ENCODE assay signal across 35 cellular contexts in genomic region chr21:33075596-33076195, GRCh38. TPM values are rescaled to one million over a fixed set of nuclear protein-coding genes. Genes with fewer than 3 reads are reported as not detected.
DNase-seq lines count a peak whose midpoint lies in the region; ATAC-seq, FAIRE-seq and TF ChIP-seq lines count a peak whose summit lies in the region.
"Had no signal": no experiment of that assay in that cellular context is flagged by ENCODE, and none has a peak within 500 bp of the region (broad histone marks: within the 10 kb centered on the region; RNA-seq: fewer than 3 reads in every experiment).

No MANE protein-coding gene starts in this region.

- H3K14ac ChIP-seq in H1 (ENCODE audit: insufficient read length) = no peak overlapping the region

- no peaks in the 10 kb centered on the region for H3K36me3 ChIP-seq in HUES64 (ENCODE audit: insufficient read depth, low read length)
- no peaks in the 10 kb centered on the region; a peak in 1 of 8 replicates for H3K36me3 ChIP-seq in H1 (ENCODE audit: control insufficient read depth in 2 of 4, insufficient read depth in 4 of 4, low read length in 3 of 4)
- no peaks in the 10 kb centered on the region for H3K36me3 ChIP-seq in mesendoderm (ENCODE audit: control insufficient read depth, insufficient read depth, low read length)
- H3K36me3 ChIP-seq: breast epithelium, prostate gland, right lobe of liver, stomach, tibial artery had no signal

- H2BK5ac ChIP-seq in H1 (ENCODE audit: low read depth, low read length) (peak overlapping the region; percentile 30; the same call in 1 of the 2 replicates), mesendoderm (ENCODE audit: low read length) (no peak overlapping the region)

- no peak overlapping the region for H3K23ac ChIP-seq in H1 (ENCODE audit: insufficient read length)
- H3K23ac ChIP-seq in mesendoderm (ENCODE audit: low read length) = no peak overlapping the region

- H3K36me3 Mint-ChIP-seq in Calu3 (ENCODE audit: insufficient read depth, unreplicated experiment) = no peaks in the 10 kb centered on the region
- H3K36me3 Mint-ChIP-seq: activated naive CD4-positive, alpha-beta T cell treated with anti-CD3 and anti-CD28 coated beads, Interleukin-2, amount 50 U/mL, for 72 hours; CD4-positive, CD25-positive, alpha-beta regulatory T cell had no signal

- ATAC-seq in left lobe of liver = no peak
- no peak for ATAC-seq in HG02798 (IDR thresholded peaks at IDR 0.05; ENCODE audit: poor library complexity, unreplicated experiment)
- ATAC-seq: A549; activated naive CD4-positive, alpha-beta T cell treated with anti-CD3 and anti-CD28 coated beads, Interleukin-2, amount 50 U/mL, for 72 hours; activated T-helper 17 cell treated with anti-CD3 and anti-CD28 coated beads, Interleukin-2, amount 50 U/mL, for 72 hours; naive thymus-derived CD4-positive, alpha-beta T cell had no signal

- H2BK15ac ChIP-seq in H1 (ENCODE audit: low read length) (peak overlapping the region; percentile 61; the same call in 1 of the 2 replicates), mesendoderm (replicated peaks; ENCODE audit: low read depth) (no peak overlapping the region)

- no peak for TF ChIP-seq POLR2A in H1 (IDR thresholded peaks at IDR 0.05; ENCODE audit: control extremely low read depth in 1 of 2, low read depth in 2 of 2, low read length in 2 of 2)

- CTCF ChIA-PET in Calu3 (lab: Charles Lee) (no interaction called here), H1 (lab: Charles Lee; ENCODE audit: partially characterized antibody) (interaction anchor here (0.9 to 2.0 kb wide), 7 partner anchors 10 to 135 kb away, joined by 3 to 6 read pairs (median 3); partner anchors contain the start of gene OLIG2), RWPE1 (lab: Yijun Ruan, JAX) (interaction anchor here (1.0 kb wide), 1 partner anchor 12 kb away, joined by 4 read pairs; no protein-coding TSS in a partner anchor)

- H3K4ac ChIP-seq in H1 (replicated peaks; ENCODE audit: insufficient read length, low read depth, low read length) = no peak overlapping the region
- H3K4ac ChIP-seq in mesendoderm (ENCODE audit: low read depth, low read length) = no peak overlapping the region

- H3K18ac ChIP-seq in H1 (ENCODE audit: extremely low read depth, low read length) = peak overlapping the region; percentile 62; the same call in 1 of the 2 replicates
- no peak overlapping the region for H3K18ac ChIP-seq in mesendoderm (ENCODE audit: low read length)

- no peak for FAIRE-seq in H1 (lab: Jason Lieb, UNC)
- FAIRE-seq: A549, keratinocyte had no signal

- H2BK12ac ChIP-seq in H1 (ENCODE audit: low read depth, low read length) = peak overlapping the region; percentile 92; the same call in 1 of the 2 replicates

- H3K9ac ChIP-seq in HUES64 (ENCODE audit: low read depth, low read length) = no peak overlapping the region
- no peak overlapping the region for H3K9ac ChIP-seq in H1 (replicated peaks in 1 of 4; ENCODE audit: extremely low read depth in 1 of 4, low read depth in 3 of 4, low read length in 3 of 4)
- H3K9ac ChIP-seq in mesendoderm (ENCODE audit: low read length) = no peak overlapping the region

- H3K23me2 ChIP-seq in H1 (ENCODE audit: low read depth, low read length) = peaks cover 7% of the 10 kb centered on the region; the same call in 1 of the 2 replicates

- TF ChIP-seq RAD21 in H1 (IDR thresholded peaks at IDR 0.05 in 1 of 2, conservative IDR thresholded peaks at IDR 0.05 in 1 of 2; ENCODE audit: low read depth in 2 of 2, low read length in 2 of 2) = no peak

- H2BK120ac ChIP-seq in H1 (replicated peaks; ENCODE audit: low read depth, low read length) = no peak overlapping the region
- no peak overlapping the region for H2BK120ac ChIP-seq in mesendoderm (ENCODE audit: low read depth, low read length)

- H4K8ac ChIP-seq in H1 (ENCODE audit: extremely low read depth, insufficient read depth, low read length) = no peak overlapping the region
- no peak overlapping the region for H4K8ac ChIP-seq in mesendoderm (ENCODE audit: low read depth, low read length)

- intact Hi-C loops in Calu3 (cut with micrococcal nuclease; ENCODE audit: unreplicated experiment) = no loop called here

- no peak overlapping the region for H3K4me3 Mint-ChIP-seq in Calu3 (ENCODE audit: low read depth, unreplicated experiment)
- H3K4me3 Mint-ChIP-seq: activated B cell treated with CpG ODN at 0.5 μM for 24 hours; activated T-helper 17 cell treated with anti-CD3 and anti-CD28 coated beads, Interleukin-2, amount 50 U/mL, for 72 hours; CD4-positive, CD25-positive, alpha-beta regulatory T cell; naive thymus-derived CD4-positive, alpha-beta T cell had no signal

- peaks cover 26% of the 10 kb centered on the region for H3K27me3 Mint-ChIP-seq in Calu3 (ENCODE audit: unreplicated experiment)

- H3K4me2 ChIP-seq in H1 (ENCODE audit: insufficient read depth in 1 of 2, low read depth in 2 of 2, low read length in 2 of 2) = peak overlapping the region; percentile 59 to 65
- no peak overlapping the region for H3K4me2 ChIP-seq in mesendoderm (ENCODE audit: low read length)
- H3K4me2 ChIP-seq: A549 had no signal

- no peak for TF ChIP-seq CTCF in Calu3 (IDR thresholded peaks at IDR 0.05; ENCODE audit: unreplicated experiment)
- TF ChIP-seq CTCF in H1 (IDR thresholded peaks at IDR 0.05; ENCODE audit: control extremely low read depth in 1 of 3, insufficient read depth in 1 of 3, low read depth in 1 of 3, low read length in 3 of 3) = no peak
- TF ChIP-seq CTCF in RWPE1 (conservative IDR thresholded peaks at IDR 0.05; ENCODE audit: low read depth) = no peak

- H3K4me1 ChIP-seq in HUES64 (ENCODE audit: insufficient read depth, low read length) (peaks cover 46% of the 10 kb centered on the region), H1 (replicated peaks in 1 of 4; ENCODE audit: control insufficient read depth in 3 of 4, insufficient read depth in 4 of 4, low read length in 3 of 4) (peaks cover 7 to 39% (median 24%) of the 10 kb centered on the region in 4 experiments), mesendoderm (ENCODE audit: control insufficient read depth, low read depth, low read length) (peaks cover 6% of the 10 kb centered on the region)
- H3K4me1 ChIP-seq: prostate gland had no signal

- H3K9me3 Mint-ChIP-seq in Calu3 (ENCODE audit: low read depth, unreplicated experiment) = no peaks in the 10 kb centered on the region
- H3K9me3 Mint-ChIP-seq: activated B cell treated with CpG ODN at 0.5 μM for 24 hours; activated naive CD4-positive, alpha-beta T cell treated with anti-CD3 and anti-CD28 coated beads, Interleukin-2, amount 50 U/mL, for 72 hours; activated T-helper 17 cell treated with anti-CD3 and anti-CD28 coated beads, Interleukin-2, amount 50 U/mL, for 72 hours; CD4-positive, CD25-positive, alpha-beta regulatory T cell; naive thymus-derived CD4-positive, alpha-beta T cell had no signal

- peak overlapping the region; percentile 87; the same call in 1 of the 2 replicates for H2AK5ac ChIP-seq in H1 (ENCODE audit: low read depth, low read length)
- H2AK5ac ChIP-seq in mesendoderm (ENCODE audit: low read length) = no peak overlapping the region

- no peak overlapping the region for H2AFZ ChIP-seq in H1 (ENCODE audit: low read length)

- peaks cover 0 to 6% of the 10 kb centered on the region in 2 experiments for H4K20me1 ChIP-seq in H1 (replicated peaks in 1 of 2; ENCODE audit: control insufficient read depth in 1 of 2, insufficient read depth in 2 of 2, low read length in 2 of 2)

- H3K79me2 ChIP-seq in H1 (ENCODE audit: control insufficient read depth in 1 of 2, insufficient read depth in 2 of 2, low read length in 2 of 2) = no peaks in the 10 kb centered on the region
- H3K79me2 ChIP-seq in mesendoderm (ENCODE audit: control insufficient read depth, insufficient read depth, low read length) = no peaks in the 10 kb centered on the region

- peak; percentile 24 for DNase-seq in Calu3
- DNase-seq in H1 (ENCODE audit: low read depth in 1 of 2, low spot score in 2 of 2) = peak in 1 of 2 experiments; percentile 52
- peak; percentile 59 for DNase-seq in mesendoderm
- no peak for DNase-seq in RWPE1 (ENCODE audit: low spot score)
- DNase-seq in left lobe of liver (ENCODE audit: low spot score) = no peak
- DNase-seq in ecto neural progenitor cell (ENCODE audit: low spot score) = no peak
- DNase-seq: activated B cell treated with CpG ODN at 0.5 μM for 24 hours; AML-193; CD4-positive, CD25-positive, alpha-beta regulatory T cell; effector CD4-positive, alpha-beta T cell; KBM-7; midbrain; MM.1S; naive thymus-derived CD4-positive, alpha-beta T cell; NCI-H1105 treated with DMSO at 0.1 percent for 48 hours; NCI-H187 treated with DMSO at 0.1 percent for 48 hours; NCI-H2171; NCI-H510A; right lobe of liver; stimulated activated CD4-positive, alpha-beta T cell treated with anti-CD3 and anti-CD28 coated beads, Interleukin-2, amount 100 ng/mL, for 48 hours; stomach; tibial artery had no signal

- H3K27ac Mint-ChIP-seq in Calu3 (ENCODE audit: unreplicated experiment) = no peak overlapping the region
- H3K27ac Mint-ChIP-seq: activated B cell treated with CpG ODN at 0.5 μM for 24 hours; activated naive CD4-positive, alpha-beta T cell treated with anti-CD3 and anti-CD28 coated beads, Interleukin-2, amount 50 U/mL, for 72 hours; activated T-helper 17 cell treated with anti-CD3 and anti-CD28 coated beads, Interleukin-2, amount 50 U/mL, for 72 hours; CD4-positive, CD25-positive, alpha-beta regulatory T cell; naive thymus-derived CD4-positive, alpha-beta T cell had no signal

- TF ChIP-seq EP300 in H1 (IDR thresholded peaks at IDR 0.05; ENCODE audit: borderline replicate concordance in 1 of 2, low read depth in 2 of 2, low read length in 2 of 2) = no peak

- peak overlapping the region; percentile 5 for H4K91ac ChIP-seq in H1 (replicated peaks; ENCODE audit: insufficient read length, low read length)

- H3K79me1 ChIP-seq in H1 (ENCODE audit: low read depth, low read length) (no peaks in the 10 kb centered on the region), mesendoderm (ENCODE audit: low read length) (no peaks in the 10 kb centered on the region)

- BruUV-seq in Calu3 (replicated peaks; lab: Mats Ljungman, UMichigan) = no TSS peak

- H4K5ac ChIP-seq in H1 (ENCODE audit: insufficient read length, low read depth, low read length) (no peak overlapping the region), mesendoderm (ENCODE audit: low read length) (no peak overlapping the region)

- H3K4me1 Mint-ChIP-seq in Calu3 (ENCODE audit: low read depth, unreplicated experiment) = peaks cover 16% of the 10 kb centered on the region
- H3K4me1 Mint-ChIP-seq: activated T-helper 17 cell treated with anti-CD3 and anti-CD28 coated beads, Interleukin-2, amount 50 U/mL, for 72 hours had no signal

- H3K27me3 ChIP-seq in HUES64 (ENCODE audit: insufficient read depth, low read length) = peaks cover 74% of the 10 kb centered on the region
- H3K27me3 ChIP-seq in H1 (replicated peaks in 1 of 4; ENCODE audit: control insufficient read depth in 3 of 4, extremely low read depth in 1 of 4, insufficient read depth in 3 of 4, low read length in 3 of 4) = peaks cover 35 to 61% (median 56%) of the 10 kb centered on the region in 4 experiments
- peaks cover 42% of the 10 kb centered on the region for H3K27me3 ChIP-seq in mesendoderm (ENCODE audit: insufficient read depth, low read length, poor library complexity)

- H3K27ac ChIP-seq in HUES64 (ENCODE audit: low read depth, low read length) = no peak overlapping the region
- H3K27ac ChIP-seq in H1 (ENCODE audit: low read depth, low read length) = no peak overlapping the region
- no peak overlapping the region for H3K27ac ChIP-seq in mesendoderm (ENCODE audit: low read depth, low read length)
- no peak overlapping the region for H3K27ac ChIP-seq in RWPE1
- H3K27ac ChIP-seq: A549, breast epithelium, prostate gland, right lobe of liver, stomach, tibial artery had no signal

- 31% methylated on average over 11 of the region's 11 CpGs for WGBS in HUES64
- WGBS in H1 (ENCODE audit: extremely low coverage in 1 of 2, insufficient coverage in 1 of 2, insufficient read length in 1 of 2, insufficient replicate concordance in 2 of 2, low coverage in 1 of 2, low lambda C conversion rate in 2 of 2, missing lambda C conversion rate in 1 of 2), 2 experiments = 40% methylated on average over 11 of the region's 11 CpGs; no CpG with 5 or more reads in 1 of the 2 experiments
- WGBS in mesendoderm (ENCODE audit: extremely low coverage, insufficient coverage, low lambda C conversion rate) = no CpG with 5 or more reads among the region's 11 CpGs

- H3K4me3 ChIP-seq in HUES64 (ENCODE audit: low read length) (0 out of 2 replicates have a peak overlapping the region, but pooled peaks have one; percentile 12), H1 (ENCODE audit: extremely low read depth in 1 of 4, insufficient read depth in 2 of 4, low read depth in 3 of 4, low read length in 4 of 4) (peak overlapping the region in 1 of 4 experiments; percentile 36; a peak in 2 of 8 replicates), mesendoderm (ENCODE audit: low read length) (no peak overlapping the region)
- H3K4me3 ChIP-seq: A549, breast epithelium, prostate gland, right lobe of liver, stomach, tibial artery had no signal

- H2BK20ac ChIP-seq in H1 (ENCODE audit: low read length) = peak overlapping the region; percentile 49; the same call in 1 of the 2 replicates

- POLR2A ChIA-PET in H1 (lab: Charles Lee; ENCODE audit: partially characterized antibody) = no interaction called here
- POLR2A ChIA-PET in RWPE1 (lab: Yijun Ruan, JAX; ENCODE audit: low non-redundant PET) = no interaction called here

- H3K9me3 ChIP-seq in HUES64 (ENCODE audit: insufficient read depth, low read depth, low read length) (no peaks in the 10 kb centered on the region), H1 (ENCODE audit: insufficient read depth in 2 of 2, low read depth in 1 of 2, low read length in 1 of 2) (no peaks in the 10 kb centered on the region)
- H3K9me3 ChIP-seq: A549, breast epithelium, prostate gland, right lobe of liver, stomach, tibial artery had no signal

- H3K56ac ChIP-seq in H1 (replicated peaks; ENCODE audit: insufficient read length, low read depth, low read length) (no peak overlapping the region), mesendoderm (ENCODE audit: low read length) (peak overlapping the region; percentile 17)

RNA-seq across cellular contexts. Expression of gene OLIG1, which starts 5.8 kb away (rescaled TPM):
- not detected in 2 replicates for total RNA-seq in Calu3 (2022)
- 0.25 TPM for polyA plus RNA-seq in HUES64 (2013, experiment 1 of 2)
- polyA plus RNA-seq in HUES64 (2013, experiment 2 of 2) = 0.57 TPM
- total RNA-seq in H1 (2021; fragmentation: NEBNext Ultra II Directional; extraction: Animal tissue kit (Norgen Biotek cat#: 25700)) = 0.65 and 0.73 TPM in 2 replicates
- polyA plus RNA-seq in H1 (2011; rRNA removed) = 1.2 and 1.4 TPM in 2 replicates
- polyA plus RNA-seq in H1 (2011; cell fraction: cytosol; rRNA removed) = 0.81 TPM
- polyA plus RNA-seq in H1 (2011; cell fraction: nucleus; rRNA removed) = 2.1 TPM
- polyA plus RNA-seq in H1 (2012, experiment 1 of 2) = 0.50 to 0.98 TPM (median 0.89 TPM) in 4 replicates
- 0.20 TPM for polyA plus RNA-seq in H1 (2012, experiment 2 of 2)
- 0.26 TPM for polyA plus RNA-seq in H1 (2013, experiment 1 of 2)
- 0.46 TPM for polyA plus RNA-seq in H1 (2013, experiment 2 of 2)
- polyA minus RNA-seq in H1 (2011; rRNA and poly(A)+ RNA removed) = not detected in 2 replicates
- polyA minus RNA-seq in H1 (2011; cell fraction: cytosol; rRNA and poly(A)+ RNA removed) = 0.51 TPM
- polyA minus RNA-seq in H1 (2011; cell fraction: nucleus; rRNA and poly(A)+ RNA removed) = 0.80 TPM
- polyA plus RNA-seq in mesendoderm (2013, experiment 1 of 2) = 0.17 TPM
- polyA plus RNA-seq in mesendoderm (2013, experiment 2 of 2) = not detected
- not detected for total RNA-seq in left lobe of liver
- total RNA-seq: activated B cell treated with CpG ODN at 0.5 μM for 24 hours; activated T-helper 17 cell treated with anti-CD3 and anti-CD28 coated beads, Interleukin-2, amount 50 U/mL, for 72 hours; breast epithelium; CD4-positive, CD25-positive, alpha-beta regulatory T cell; Daoy; glomerular endothelial cell; HT1080; right lobe of liver; stomach; T-helper 1 cell treated with Interleukin-12 subunit alpha and Interleukin-12 subunit beta and Interleukin-4 antibody, amounts not matched to agents 30 ng/mL and 1 ng/mL, for 36 hours had no signal
- polyA plus RNA-seq: A549; CD4-positive, CD25-positive, alpha-beta regulatory T cell; keratinocyte; naive thymus-derived CD4-positive, alpha-beta T cell; stomach had no signal

RNA-seq across cellular contexts. Expression of gene OLIG2, which starts 50.0 kb away (rescaled TPM):
- total RNA-seq in Calu3 (2022) (not detected in 2 replicates), left lobe of liver (not detected)
- polyA plus RNA-seq in HUES64 (2013, experiment 1 of 2) = 0.10 TPM
- polyA plus RNA-seq in HUES64 (2013, experiment 2 of 2) = 0.32 TPM
- 0.11 TPM in 1 of 2 replicates, not detected in the other for total RNA-seq in H1 (2021; fragmentation: NEBNext Ultra II Directional; extraction: Animal tissue kit (Norgen Biotek cat#: 25700))
- 0.79 and 0.93 TPM in 2 replicates for polyA plus RNA-seq in H1 (2011; rRNA removed)
- 0.81 TPM for polyA plus RNA-seq in H1 (2011; cell fraction: cytosol; rRNA removed)
- polyA plus RNA-seq in H1 (2011; cell fraction: nucleus; rRNA removed) = 0.68 TPM
- 0.57 to 1.3 TPM (median 0.75 TPM) in 4 replicates for polyA plus RNA-seq in H1 (2012, experiment 1 of 2)
- 0.79 TPM for polyA plus RNA-seq in H1 (2012, experiment 2 of 2)
- 1.0 TPM for polyA plus RNA-seq in H1 (2013, experiment 1 of 2)
- polyA plus RNA-seq in H1 (2013, experiment 2 of 2) = 0.99 TPM
- polyA minus RNA-seq in H1 (2011; rRNA and poly(A)+ RNA removed) = 0.20 and 0.35 TPM in 2 replicates
- 1.8 TPM for polyA minus RNA-seq in H1 (2011; cell fraction: cytosol; rRNA and poly(A)+ RNA removed)
- 1.2 TPM for polyA minus RNA-seq in H1 (2011; cell fraction: nucleus; rRNA and poly(A)+ RNA removed)
- polyA plus RNA-seq in mesendoderm (2013, experiment 1 of 2) = 0.55 TPM
- 0.60 TPM for polyA plus RNA-seq in mesendoderm (2013, experiment 2 of 2)
- total RNA-seq: activated B cell treated with CpG ODN at 0.5 μM for 24 hours; activated naive CD4-positive, alpha-beta T cell treated with anti-CD3 and anti-CD28 coated beads, Interleukin-2, amount 50 U/mL, for 72 hours; activated T-helper 17 cell treated with anti-CD3 and anti-CD28 coated beads, Interleukin-2, amount 50 U/mL, for 72 hours; breast epithelium; CD4-positive, CD25-positive, alpha-beta regulatory T cell; glomerular endothelial cell; HT1080; lower leg skin; naive thymus-derived CD4-positive, alpha-beta T cell; prostate gland; right lobe of liver; stomach; T-helper 1 cell treated with Interleukin-12 subunit alpha and Interleukin-12 subunit beta and Interleukin-4 antibody, amounts not matched to agents 30 ng/mL and 1 ng/mL, for 36 hours had no signal
- polyA plus RNA-seq: A549; CD4-positive, CD25-positive, alpha-beta regulatory T cell; keratinocyte; naive thymus-derived CD4-positive, alpha-beta T cell; stomach had no signal

Comparison
In these comparisons a context has a peak if more than half of its experiments do, and no peak if none do; other contexts are left out.
1. DNase-seq: peak in Calu3 (single experiment) and mesendoderm (single experiment); none in RWPE1 (single experiment), left lobe of liver (single experiment) and ecto neural progenitor cell (single experiment).